16 cellular contexts compared by ENCODE assay signal in the genomic region with DNA sequence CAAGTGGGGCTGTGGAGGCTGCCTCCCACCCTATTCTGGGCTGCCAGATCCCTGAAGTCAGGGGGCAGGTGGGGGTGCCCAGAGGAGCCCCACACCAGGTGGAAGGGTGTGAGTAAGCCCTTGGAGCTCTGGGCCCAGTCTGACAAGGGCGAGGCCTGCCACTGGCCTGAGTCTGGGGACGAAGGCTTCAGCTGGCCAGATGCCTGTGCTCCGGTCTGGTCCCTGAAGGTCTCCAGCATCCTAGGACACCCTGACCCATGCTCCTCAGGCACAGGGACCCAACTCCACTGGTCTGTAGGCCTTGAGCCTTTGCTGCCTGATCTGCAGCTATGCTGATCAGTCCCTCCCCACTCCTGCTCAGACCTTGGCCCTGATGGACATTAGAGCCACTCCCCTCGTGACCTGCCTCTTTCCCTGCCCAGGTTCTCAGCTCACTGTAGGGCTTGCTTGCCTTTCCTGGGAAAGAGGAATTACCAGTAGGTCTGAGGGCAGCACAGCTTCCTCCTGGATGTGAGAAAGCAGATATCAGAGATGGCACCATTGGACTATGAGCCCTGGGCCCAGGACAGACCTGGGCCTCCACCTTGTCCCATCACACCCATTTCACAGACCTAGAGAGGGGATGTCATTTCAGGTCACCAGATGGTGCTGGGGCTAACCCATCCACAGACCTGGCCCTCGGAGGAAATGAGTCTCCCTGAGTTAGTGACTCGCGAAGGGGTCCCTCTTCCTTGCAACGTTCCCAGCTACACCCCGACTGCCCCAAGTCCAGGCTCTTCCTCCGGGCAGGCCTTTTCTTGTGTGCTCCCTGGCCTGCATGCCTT. TPM values are rescaled to one million over a fixed set of nuclear protein-coding genes. Genes with fewer than 3 reads are reported as not detected.
A peak's percentile ranks its signal among the peaks of the same experiment; 100 is the strongest.
DNase-seq lines count a peak whose midpoint lies in the region; ATAC-seq and TF ChIP-seq lines count a peak whose summit lies in the region.
"Had no signal": no experiment of that assay in that cellular context is flagged by ENCODE, and none has a peak within 500 bp of the region (broad histone marks: within the 10 kb centered on the region; RNA-seq: fewer than 3 reads in every experiment).

No MANE protein-coding gene starts in this region.

- no peaks in the 10 kb centered on the region for H3K36me3 ChIP-seq in neural cell (ENCODE audit: insufficient read depth, low read length)
- H3K36me3 ChIP-seq in upper lobe of right lung: no peaks in the 10 kb centered on the region
- no peaks in the 10 kb centered on the region for H3K36me3 ChIP-seq in body of pancreas (replicated peaks in 1 of 2; ENCODE audit: insufficient read depth in 1 of 2, low read depth in 2 of 2)
- H3K36me3 ChIP-seq: HAP-1, SJCRH30 had no signal

- H3K4me1 Mint-ChIP-seq in activated naive CD4-positive, alpha-beta T cell treated with anti-CD3 and anti-CD28 coated beads, Interleukin-2, amount 10 ng/mL, durations not matched to agents 7 days and 5 days: peaks cover 8% of the 10 kb centered on the region
- H3K4me1 Mint-ChIP-seq in activated naive CD4-positive, alpha-beta T cell treated with anti-CD3 and anti-CD28 coated beads for 36 hours (ENCODE audit: low read depth): no peaks in the 10 kb centered on the region

- 59 to 62% methylated on average over 6 to 10 of the region's 10 CpGs for WGBS in body of pancreas, 2 donors

- no peak overlapping the region for H3K27ac ChIP-seq in coronary artery
- H3K27ac ChIP-seq in neural cell (ENCODE audit: low read length): peak overlapping the region; percentile 72
- H3K27ac ChIP-seq in upper lobe of right lung: no peak overlapping the region
- H3K27ac ChIP-seq in body of pancreas: no peak overlapping the region
- H3K27ac ChIP-seq: C4-2B, SJCRH30 had no signal

- TF ChIP-seq EP300 in neural cell (conservative IDR thresholded peaks at IDR 0.05; ENCODE audit: poor library complexity, severe bottlenecking): no peak

- H3K4me3 ChIP-seq in coronary artery (no peak overlapping the region), neural cell (ENCODE audit: low read length) (no peak overlapping the region), upper lobe of right lung (no peak overlapping the region), body of pancreas (no peak overlapping the region)
- H3K4me3 ChIP-seq: HAP-1, SJCRH30 had no signal

- no peaks in the 10 kb centered on the region for H3K79me2 ChIP-seq in neural cell (replicated peaks; ENCODE audit: insufficient read depth, low read length)

- intact Hi-C loops in activated naive CD4-positive, alpha-beta T cell treated with anti-CD3 and anti-CD28 coated beads for 36 hours (cut with micrococcal nuclease): no loop called here
- intact Hi-C loops in upper lobe of right lung (cut with DNase I) (no loop called here), body of pancreas (cut with DNase I) (no loop called here)

- H3K9me2 ChIP-seq in neural cell (ENCODE audit: insufficient read depth, low read length): no peaks in the 10 kb centered on the region

- no peak for TF ChIP-seq RAD21 in neural cell (conservative IDR thresholded peaks at IDR 0.05)

- peak overlapping the region; percentile 20 for H3K9ac ChIP-seq in neural cell (ENCODE audit: low read length)

- CTCF ChIA-PET in activated naive CD4-positive, alpha-beta T cell treated with anti-CD3 and anti-CD28 coated beads, Interleukin-2, amount 10 ng/mL, durations not matched to agents 7 days and 5 days (lab: Charles Lee): interaction anchor here (0.7 to 3.0 kb wide), 29 partner anchors 8 to 230 kb away, joined by 3 to 31 read pairs (median 4); a partner anchor contains a TSS
- CTCF ChIA-PET in activated naive CD4-positive, alpha-beta T cell treated with anti-CD3 and anti-CD28 coated beads for 36 hours (lab: Charles Lee): interaction anchor here (0.6 to 2.6 kb wide), 25 partner anchors 9 to 881 kb away, joined by 3 to 16 read pairs (median 4); no protein-coding TSS in a partner anchor

- H3K27me3 ChIP-seq in neural cell (ENCODE audit: insufficient read depth, low read depth, low read length) (no peaks in the 10 kb centered on the region), upper lobe of right lung (no peaks in the 10 kb centered on the region), body of pancreas (no peaks in the 10 kb centered on the region)

- no peak overlapping the region for H3K4me3 Mint-ChIP-seq in activated naive CD4-positive, alpha-beta T cell treated with anti-CD3 and anti-CD28 coated beads, Interleukin-2, amount 10 ng/mL, durations not matched to agents 7 days and 5 days
- H3K4me3 Mint-ChIP-seq in activated naive CD4-positive, alpha-beta T cell treated with anti-CD3 and anti-CD28 coated beads for 36 hours: no peak overlapping the region

- H3K27me3 Mint-ChIP-seq in activated naive CD4-positive, alpha-beta T cell treated with anti-CD3 and anti-CD28 coated beads, Interleukin-2, amount 10 ng/mL, durations not matched to agents 7 days and 5 days: peaks cover 20% of the 10 kb centered on the region
- no peaks in the 10 kb centered on the region for H3K27me3 Mint-ChIP-seq in activated naive CD4-positive, alpha-beta T cell treated with anti-CD3 and anti-CD28 coated beads for 36 hours (ENCODE audit: low read depth)

- peaks cover 3% of the 10 kb centered on the region for H3F3A ChIP-seq in neural cell (ENCODE audit: insufficient read depth, low read length, poor library complexity, severe bottlenecking)

- no peaks in the 10 kb centered on the region for H3K9me3 Mint-ChIP-seq in activated naive CD4-positive, alpha-beta T cell treated with anti-CD3 and anti-CD28 coated beads, Interleukin-2, amount 10 ng/mL, durations not matched to agents 7 days and 5 days
- no peaks in the 10 kb centered on the region for H3K9me3 Mint-ChIP-seq in activated naive CD4-positive, alpha-beta T cell treated with anti-CD3 and anti-CD28 coated beads for 36 hours

- TF ChIP-seq POLR2A in body of pancreas (IDR thresholded peaks at IDR 0.05): no peak

- no peak overlapping the region for H3K27ac Mint-ChIP-seq in activated naive CD4-positive, alpha-beta T cell treated with anti-CD3 and anti-CD28 coated beads, Interleukin-2, amount 10 ng/mL, durations not matched to agents 7 days and 5 days
- H3K27ac Mint-ChIP-seq in activated naive CD4-positive, alpha-beta T cell treated with anti-CD3 and anti-CD28 coated beads for 36 hours: no peak overlapping the region

- H3K4me2 ChIP-seq in neural cell (ENCODE audit: low read length): no peak overlapping the region

- TF ChIP-seq CTCF in coronary artery (IDR thresholded peaks at IDR 0.05) (no peak), neural cell (IDR thresholded peaks at IDR 0.05; ENCODE audit: poor library complexity, severe bottlenecking) (no peak), upper lobe of right lung (IDR thresholded peaks at IDR 0.05) (no peak), body of pancreas (IDR thresholded peaks at IDR 0.05) (no peak)

- no peak overlapping the region for H2AFZ ChIP-seq in neural cell (ENCODE audit: low read depth, low read length)

- ATAC-seq in upper lobe of right lung (peak; percentile 4), body of pancreas (no peak)

- H3K36me3 Mint-ChIP-seq in activated naive CD4-positive, alpha-beta T cell treated with anti-CD3 and anti-CD28 coated beads, Interleukin-2, amount 10 ng/mL, durations not matched to agents 7 days and 5 days: no peaks in the 10 kb centered on the region
- no peaks in the 10 kb centered on the region for H3K36me3 Mint-ChIP-seq in activated naive CD4-positive, alpha-beta T cell treated with anti-CD3 and anti-CD28 coated beads for 36 hours (ENCODE audit: low read depth)

- peak; percentile 17 for DNase-seq in activated naive CD4-positive, alpha-beta T cell treated with anti-CD3 and anti-CD28 coated beads, Interleukin-2, amount 10 ng/mL, durations not matched to agents 7 days and 5 days
- no peak for DNase-seq in activated naive CD4-positive, alpha-beta T cell treated with anti-CD3 and anti-CD28 coated beads for 36 hours
- DNase-seq in coronary artery (ENCODE audit: low spot score) (peak; percentile 54), upper lobe of right lung (peak; percentile 52), KG1 (lab: John Stamatoyannopoulos, UW) (no peak), NCI-H1105 (lab: John Stamatoyannopoulos, UW) (no peak), body of pancreas (no peak)

- no peaks in the 10 kb centered on the region for H3K9me3 ChIP-seq in neural cell (ENCODE audit: low read length)
- no peaks in the 10 kb centered on the region for H3K9me3 ChIP-seq in upper lobe of right lung
- H3K9me3 ChIP-seq in body of pancreas: no peaks in the 10 kb centered on the region
- H3K9me3 ChIP-seq: HAP-1, SJCRH30 had no signal

- H3K4me1 ChIP-seq in upper lobe of right lung: no peaks in the 10 kb centered on the region
- no peaks in the 10 kb centered on the region for H3K4me1 ChIP-seq in body of pancreas
- H3K4me1 ChIP-seq: HAP-1, SJCRH30 had no signal

- H4K20me1 ChIP-seq in neural cell (ENCODE audit: insufficient read depth): no peaks in the 10 kb centered on the region

TF ChIP-seq in neural cell, 6 proteins besides CTCF, POLR2A, EP300 and RAD21 (continues in another document):
- TF ChIP-seq SMC3 (conservative IDR thresholded peaks at IDR 0.05; ENCODE audit: poor library complexity): no peak
- TF ChIP-seq EZH2 (IDR thresholded peaks at IDR 0.05; ENCODE audit: borderline replicate concordance, insufficient read depth, low read length, poor library complexity, severe bottlenecking): no peak
- no peak for TF ChIP-seq MXI1 (conservative IDR thresholded peaks at IDR 0.05; ENCODE audit: poor library complexity, severe bottlenecking)

RNA-seq across cellular contexts. Expression of a gene that starts 32.8 kb away (rescaled TPM):
- under 1 TPM; 0.19 to 0.25 TPM for total RNA-seq in activated naive CD4-positive, alpha-beta T cell treated with anti-CD3 and anti-CD28 coated beads for 36 hours
- polyA plus RNA-seq in neural cell: not detected in 2 replicates
- polyA minus RNA-seq in neural cell: not detected in 2 replicates
- 202 TPM for total RNA-seq in upper lobe of right lung
- 1 to 10 TPM in 1 of 2 donors, not detected in 1; 5.2 TPM for total RNA-seq in body of pancreas
- total RNA-seq: A172, IMR-90, M059J, OCI-LY7, SJCRH30 had no signal
- polyA plus RNA-seq: AG04450, IMR-90 had no signal

RNA-seq across cellular contexts. Expression of a gene that starts 51.3 kb away (rescaled TPM):
- 100 to 1,000 TPM; 122 to 141 TPM for total RNA-seq in activated naive CD4-positive, alpha-beta T cell treated with anti-CD3 and anti-CD28 coated beads for 36 hours
- polyA plus RNA-seq in neural cell: 64.7 and 65.6 TPM in 2 replicates
- polyA minus RNA-seq in neural cell: 17.5 and 22.7 TPM in 2 replicates
- total RNA-seq in upper lobe of right lung (65.0 TPM), body of pancreas (10 to 100 TPM; 24.4 to 31.1 TPM)

Comparison
In these comparisons a context has a peak if more than half of its experiments do, and no peak if none do; other contexts are left out.
1. DNase-seq: peak in activated naive CD4-positive, alpha-beta T cell treated with anti-CD3 and anti-CD28 coated beads, Interleukin-2, amount 10 ng/mL, durations not matched to agents 7 days and 5 days (single experiment), coronary artery (single experiment) and upper lobe of right lung (single experiment); none in activated naive CD4-positive, alpha-beta T cell treated with anti-CD3 and anti-CD28 coated beads for 36 hours (single experiment), KG1 (single experiment), NCI-H1105 (single experiment) and body of pancreas (0 of 4).
2. RNA of a gene that starts 32.8 kb away (total RNA-seq): 202 TPM in upper lobe of right lung (single experiment); 5.2 TPM in body of pancreas and 0.19 to 0.25 TPM in activated naive CD4-positive, alpha-beta T cell treated with anti-CD3 and anti-CD28 coated beads for 36 hours; every median in the first group is over 10 times any median in the second.